1 cellular context compared by ENCODE assay signal in genomic region chr5:147407094-147407681, GRCh38.
A peak's percentile ranks its signal among the peaks of the same experiment; 100 is the strongest.
TF ChIP-seq lines count a peak whose summit lies in the region.

No MANE protein-coding gene starts in this region.

TF ChIP-seq in GM12878, 131 proteins besides CTCF, POLR2A, EP300 and RAD21 (continued from another document):
- TF ChIP-seq BCL11A (IDR thresholded peaks at IDR 0.05; ENCODE audit: low read depth, low read length) (no peak), BCL3 (IDR thresholded peaks at IDR 0.05; ENCODE audit: borderline replicate concordance, insufficient read depth, low read depth, low read length, poor library complexity, severe bottlenecking) (no peak), RELA (IDR thresholded peaks at IDR 0.05; ENCODE audit: borderline replicate concordance, partially characterized antibody) (no peak), CREM (IDR thresholded peaks at IDR 0.05; ENCODE audit: low read depth) (no peak), IRF5 (IDR thresholded peaks at IDR 0.05; ENCODE audit: borderline replicate concordance) (no peak), MEF2B (IDR thresholded peaks at IDR 0.05; ENCODE audit: partially characterized antibody, poor library complexity, severe bottlenecking) (peak; percentile 70), IRF3 (IDR thresholded peaks at IDR 0.05) (no peak), DPF2 (IDR thresholded peaks at IDR 0.05) (no peak), IKZF1 (conservative IDR thresholded peaks at IDR 0.05) (peak; percentile 68), ZNF592 (IDR thresholded peaks at IDR 0.05) (no peak), LARP7 (IDR thresholded peaks at IDR 0.05) (no peak), HDGF (IDR thresholded peaks at IDR 0.05) (no peak), IKZF2 (IDR thresholded peaks at IDR 0.05) (peak; percentile 37 to 66; a peak in 3 of 4 replicates), SMAD5 (IDR thresholded peaks at IDR 0.05; ENCODE audit: low read depth) (no peak), RELB (IDR thresholded peaks at IDR 0.05; ENCODE audit: low read depth) (peak; percentile 17; the same call in 1 of the 2 replicates), E2F4 (IDR thresholded peaks at IDR 0.05; ENCODE audit: low read depth, low read length) (no peak), YBX1 (IDR thresholded peaks at IDR 0.05) (no peak), MEF2A (IDR thresholded peaks at IDR 0.05; ENCODE audit: insufficient read depth, low read depth, low read length) (0 out of 2 replicates have a peak, but pooled peaks have one; percentile 44), TAF1 (IDR thresholded peaks at IDR 0.05; ENCODE audit: borderline replicate concordance, low read depth, low read length) (no peak), NR2F1 (conservative IDR thresholded peaks at IDR 0.05) (peak; percentile 63), MLLT1 (IDR thresholded peaks at IDR 0.05) (no peak), CEBPZ (IDR thresholded peaks at IDR 0.05; ENCODE audit: low read depth, low read length) (no peak), RB1 (IDR thresholded peaks at IDR 0.05; ENCODE audit: borderline replicate concordance) (no peak), POLR2AphosphoS5 (IDR thresholded peaks at IDR 0.05; ENCODE audit: low read length) (no peak), NFYA (IDR thresholded peaks at IDR 0.05; ENCODE audit: borderline replicate concordance, low read depth, low read length) (no peak), NFXL1 (IDR thresholded peaks at IDR 0.05; ENCODE audit: borderline replicate concordance) (no peak), BRCA1 (IDR thresholded peaks at IDR 0.05; ENCODE audit: low read depth, low read length) (no peak), PAX8 (IDR thresholded peaks at IDR 0.05) (no peak), SMC3 (IDR thresholded peaks at IDR 0.05; ENCODE audit: borderline replicate concordance, low read length) (no peak), PKNOX1 (IDR thresholded peaks at IDR 0.05) (no peak), PAX5 (IDR thresholded peaks at IDR 0.05; ENCODE audit: borderline replicate concordance, low read depth, low read length) (no peak), KLF5 (IDR thresholded peaks at IDR 0.05; ENCODE audit: partially characterized antibody) (no peak), ATF2 (IDR thresholded peaks at IDR 0.05; ENCODE audit: low read length) (peak; percentile 48; the same call in 1 of the 2 replicates), RAD51 (IDR thresholded peaks at IDR 0.05) (no peak), ZNF207 (IDR thresholded peaks at IDR 0.05; ENCODE audit: borderline replicate concordance) (no peak), CHD2 (IDR thresholded peaks at IDR 0.05; ENCODE audit: borderline replicate concordance, low read depth, low read length) (no peak)
TF ChIP-seq in GM12878: peak in this region for 10.
